In genomic region chr7:2420216-2420933, GRCh38 we compare ENCODE assay signal across 24 cellular contexts. TPM values are rescaled to one million over a fixed set of nuclear protein-coding genes. Genes with fewer than 3 reads are reported as not detected.
DNase-seq lines count a peak whose midpoint lies in the region; ATAC-seq, FAIRE-seq and TF ChIP-seq lines count a peak whose summit lies in the region.
"Had no signal": no experiment of that assay in that cellular context is flagged by ENCODE, and none has a peak within 500 bp of the region (broad histone marks: within the 10 kb centered on the region; RNA-seq: fewer than 3 reads in every experiment).

No MANE protein-coding gene starts in this region.

- ATAC-seq in activated naive CD8-positive, alpha-beta T cell treated with anti-CD3 and anti-CD28 coated beads, Interleukin-2, amount 50 U/mL, for 24 hours, result peak; percentile 62
- ATAC-seq in natural killer cell (no peak), HG02885 (IDR thresholded peaks at IDR 0.05; ENCODE audit: poor library complexity, unreplicated experiment) (no peak)
- ATAC-seq: Panc1 had no signal

- peak; percentile 79 for FAIRE-seq in urothelium cell line (lab: Jason Lieb, UNC)
- FAIRE-seq: A204.1 had no signal

- TF ChIP-seq CTCF in natural killer cell (IDR thresholded peaks at IDR 0.05), result no peak

- H3K36me3 Mint-ChIP-seq in activated CD4-positive, alpha-beta T cell treated with anti-CD3 and anti-CD28 coated beads, Interleukin-2, amount 10 ng/mL, durations not matched to agents 24 days and 14 days (ENCODE audit: low read depth), result peaks cover 17% of the 10 kb centered on the region
- no peaks in the 10 kb centered on the region for H3K36me3 Mint-ChIP-seq in activated naive CD8-positive, alpha-beta T cell treated with anti-CD3 and anti-CD28 coated beads, Interleukin-2, amount 50 U/mL, for 24 hours (ENCODE audit: low read depth)
- peaks cover 1% of the 10 kb centered on the region for H3K36me3 Mint-ChIP-seq in activated naive CD8-positive, alpha-beta T cell treated with anti-CD3 and anti-CD28 coated beads for 36 hours
- no peaks in the 10 kb centered on the region for H3K36me3 Mint-ChIP-seq in natural killer cell

- peak; percentile 16 for DNase-seq in activated CD4-positive, alpha-beta T cell treated with anti-CD3 and anti-CD28 coated beads for 48 hours
- DNase-seq in activated CD4-positive, alpha-beta T cell treated with anti-CD3 and anti-CD28 coated beads, Interleukin-2, amount 10 ng/mL, durations not matched to agents 24 days and 14 days, result no peak
- DNase-seq in activated naive CD8-positive, alpha-beta T cell treated with anti-CD3 and anti-CD28 coated beads, Interleukin-2, amount 50 U/mL, for 24 hours, result no peak
- DNase-seq in activated naive CD8-positive, alpha-beta T cell treated with anti-CD3 and anti-CD28 coated beads for 36 hours, result no peak
- DNase-seq in natural killer cell, result no peak
- DNase-seq in urothelium cell line (ENCODE audit: low spot score), result no peak
- DNase-seq in caudate nucleus (lab: John Stamatoyannopoulos, UW), result no peak
- DNase-seq: EL, GF-D8, Karpas-422, MV-4-11, NCI-H1105 treated with DMSO at 0.1 percent for 48 hours, NCI-H2081, NCI-H2171, NCI-H345, NCI-H524 treated with DMSO at 0.1 percent for 48 hours, NCI-H82 had no signal

- no peak overlapping the region for H3K27ac ChIP-seq in caudate nucleus (ENCODE audit: low read depth, low read length)
- H3K27ac ChIP-seq: C4-2B had no signal

- no peak overlapping the region for H3K27ac Mint-ChIP-seq in activated CD4-positive, alpha-beta T cell treated with anti-CD3 and anti-CD28 coated beads, Interleukin-2, amount 10 ng/mL, durations not matched to agents 24 days and 14 days
- peak overlapping the region; percentile 33 for H3K27ac Mint-ChIP-seq in activated naive CD8-positive, alpha-beta T cell treated with anti-CD3 and anti-CD28 coated beads, Interleukin-2, amount 50 U/mL, for 24 hours
- H3K27ac Mint-ChIP-seq in activated naive CD8-positive, alpha-beta T cell treated with anti-CD3 and anti-CD28 coated beads for 36 hours, result no peak overlapping the region
- peak overlapping the region in 1 of 2 donors; percentile 93 for H3K27ac Mint-ChIP-seq in natural killer cell

- peaks cover 32% of the 10 kb centered on the region for H3K4me1 Mint-ChIP-seq in activated CD4-positive, alpha-beta T cell treated with anti-CD3 and anti-CD28 coated beads, Interleukin-2, amount 10 ng/mL, durations not matched to agents 24 days and 14 days
- peaks cover 51% of the 10 kb centered on the region for H3K4me1 Mint-ChIP-seq in activated naive CD8-positive, alpha-beta T cell treated with anti-CD3 and anti-CD28 coated beads, Interleukin-2, amount 50 U/mL, for 24 hours
- peaks cover 22% of the 10 kb centered on the region for H3K4me1 Mint-ChIP-seq in activated naive CD8-positive, alpha-beta T cell treated with anti-CD3 and anti-CD28 coated beads for 36 hours
- peaks cover 52 to 66% of the 10 kb centered on the region in 2 donors for H3K4me1 Mint-ChIP-seq in natural killer cell

- intact Hi-C loops in activated CD4-positive, alpha-beta T cell treated with anti-CD3 and anti-CD28 coated beads, Interleukin-2, amount 10 ng/mL, durations not matched to agents 24 days and 14 days (cut with micrococcal nuclease), result no loop called here
- intact Hi-C loops in natural killer cell (cut with micrococcal nuclease), result no loop called here

- no peaks in the 10 kb centered on the region for H3K9me3 Mint-ChIP-seq in activated CD4-positive, alpha-beta T cell treated with anti-CD3 and anti-CD28 coated beads, Interleukin-2, amount 10 ng/mL, durations not matched to agents 24 days and 14 days
- no peaks in the 10 kb centered on the region for H3K9me3 Mint-ChIP-seq in activated naive CD8-positive, alpha-beta T cell treated with anti-CD3 and anti-CD28 coated beads, Interleukin-2, amount 50 U/mL, for 24 hours
- no peaks in the 10 kb centered on the region for H3K9me3 Mint-ChIP-seq in activated naive CD8-positive, alpha-beta T cell treated with anti-CD3 and anti-CD28 coated beads for 36 hours
- H3K9me3 Mint-ChIP-seq in natural killer cell, result no peaks in the 10 kb centered on the region
- H3K9me3 Mint-ChIP-seq: IgD-negative memory B cell had no signal

- H3K4me3 Mint-ChIP-seq in activated CD4-positive, alpha-beta T cell treated with anti-CD3 and anti-CD28 coated beads, Interleukin-2, amount 10 ng/mL, durations not matched to agents 24 days and 14 days, result no peak overlapping the region
- no peak overlapping the region for H3K4me3 Mint-ChIP-seq in activated naive CD8-positive, alpha-beta T cell treated with anti-CD3 and anti-CD28 coated beads, Interleukin-2, amount 50 U/mL, for 24 hours
- H3K4me3 Mint-ChIP-seq in activated naive CD8-positive, alpha-beta T cell treated with anti-CD3 and anti-CD28 coated beads for 36 hours, result no peak overlapping the region
- peak overlapping the region; percentile 45 for H3K4me3 Mint-ChIP-seq in natural killer cell
- H3K4me3 Mint-ChIP-seq: IgD-negative memory B cell had no signal

- H3K27me3 Mint-ChIP-seq in activated CD4-positive, alpha-beta T cell treated with anti-CD3 and anti-CD28 coated beads, Interleukin-2, amount 10 ng/mL, durations not matched to agents 24 days and 14 days, result no peaks in the 10 kb centered on the region
- no peaks in the 10 kb centered on the region for H3K27me3 Mint-ChIP-seq in activated naive CD8-positive, alpha-beta T cell treated with anti-CD3 and anti-CD28 coated beads, Interleukin-2, amount 50 U/mL, for 24 hours
- no peaks in the 10 kb centered on the region for H3K27me3 Mint-ChIP-seq in activated naive CD8-positive, alpha-beta T cell treated with anti-CD3 and anti-CD28 coated beads for 36 hours
- no peaks in the 10 kb centered on the region for H3K27me3 Mint-ChIP-seq in natural killer cell (ENCODE audit: low read depth in 2 of 2)
- H3K27me3 Mint-ChIP-seq: IgD-negative memory B cell had no signal

RNA-seq across cellular contexts. Expression of gene CHST12, which starts 17.0 kb away (rescaled TPM):
- total RNA-seq in activated CD4-positive, alpha-beta T cell treated with anti-CD3 and anti-CD28 coated beads, Interleukin-2, amount 10 ng/mL, durations not matched to agents 24 days and 14 days, result 5.8 and 6.4 TPM in 2 replicates
- total RNA-seq in activated naive CD8-positive, alpha-beta T cell treated with anti-CD3 and anti-CD28 coated beads for 36 hours, result 1 to 10 TPM; 3.1 to 3.2 TPM
- 100 to 1,000 TPM; 102 to 159 (median 124) TPM for total RNA-seq in natural killer cell

RNA-seq across cellular contexts. Expression of gene GRIFIN, which starts 55.8 kb away (rescaled TPM):
- not detected in 2 replicates for total RNA-seq in activated CD4-positive, alpha-beta T cell treated with anti-CD3 and anti-CD28 coated beads, Interleukin-2, amount 10 ng/mL, durations not matched to agents 24 days and 14 days
- not detected for total RNA-seq in activated naive CD8-positive, alpha-beta T cell treated with anti-CD3 and anti-CD28 coated beads for 36 hours
- not detected for total RNA-seq in natural killer cell
- total RNA-seq: H4, M059J had no signal

Comparison
In these comparisons a context has a peak if more than half of its experiments do, and no peak if none do; other contexts are left out.
1. RNA of gene CHST12, which starts 17.0 kb away (total RNA-seq): 102 to 159 TPM in natural killer cell; 5.8 to 6.4 TPM in activated CD4-positive, alpha-beta T cell treated with anti-CD3 and anti-CD28 coated beads, Interleukin-2, amount 10 ng/mL, durations not matched to agents 24 days and 14 days and 3.1 to 3.2 TPM in activated naive CD8-positive, alpha-beta T cell treated with anti-CD3 and anti-CD28 coated beads for 36 hours; every median in the first group is over 10 times any median in the second.